In genomic region chr11:57764972-57765371, GRCh38 we compare ENCODE assay signal across 13 cellular contexts. TPM values are rescaled to one million over a fixed set of nuclear protein-coding genes. Genes with fewer than 3 reads are reported as not detected.
DNase-seq lines count a peak whose midpoint lies in the region; ATAC-seq, FAIRE-seq and TF ChIP-seq lines count a peak whose summit lies in the region.
"Had no signal": no experiment of that assay in that cellular context is flagged by ENCODE, and none has a peak within 500 bp of the region (broad histone marks: within the 10 kb centered on the region; RNA-seq: fewer than 3 reads in every experiment).

No MANE protein-coding gene starts in this region.

- H2BK12ac ChIP-seq in H1 (ENCODE audit: low read depth, low read length), result no peak overlapping the region

- H3K23me2 ChIP-seq in H1 (ENCODE audit: low read depth, low read length), result peaks cover 4% of the 10 kb centered on the region; the same call in 1 of the 2 replicates

- no peak overlapping the region for H3K18ac ChIP-seq in H1 (ENCODE audit: extremely low read depth, low read length)

- H2AFZ ChIP-seq in H1 (ENCODE audit: low read length), result no peak overlapping the region

- H4K20me1 ChIP-seq in H1 (replicated peaks in 1 of 2; ENCODE audit: control insufficient read depth in 1 of 2, insufficient read depth in 2 of 2, low read length in 2 of 2), result peaks cover 5% of the 10 kb centered on the region in 2 experiments

- H3K79me1 ChIP-seq in H1 (ENCODE audit: low read depth, low read length), result peaks cover 7% of the 10 kb centered on the region; the same call in 1 of the 2 replicates

- no peak overlapping the region for H2BK5ac ChIP-seq in H1 (ENCODE audit: low read depth, low read length)

- H4K91ac ChIP-seq in H1 (replicated peaks; ENCODE audit: insufficient read length, low read length), result no peak overlapping the region

- H4K5ac ChIP-seq in H1 (ENCODE audit: insufficient read length, low read depth, low read length), result no peak overlapping the region

- H2BK15ac ChIP-seq in H1 (ENCODE audit: low read length), result no peak overlapping the region

- no peak overlapping the region for H2BK20ac ChIP-seq in H1 (ENCODE audit: low read length)

- CTCF ChIA-PET in H1 (lab: Charles Lee; ENCODE audit: partially characterized antibody), result interaction anchor here (0.6 to 10.0 kb wide), 9 partner anchors 13 to 770 kb away, joined by 3 to 119 read pairs (median 5); partner anchors contain the start of gene BTBD18

- H3K9ac ChIP-seq in H1 (replicated peaks in 1 of 4; ENCODE audit: extremely low read depth in 1 of 4, low read depth in 3 of 4, low read length in 3 of 4), result no peak overlapping the region; a peak in 1 of 7 replicates
- peak overlapping the region; percentile 14 to 98 for H3K9ac ChIP-seq in mucosa of rectum (ENCODE audit: low read depth in 1 of 2, low read length in 2 of 2)

- no peak overlapping the region for H3K23ac ChIP-seq in H1 (ENCODE audit: insufficient read length)

- H3K14ac ChIP-seq in H1 (ENCODE audit: insufficient read length), result no peak overlapping the region

- TF ChIP-seq RAD21 in H1 (IDR thresholded peaks at IDR 0.05 in 1 of 2, conservative IDR thresholded peaks at IDR 0.05 in 1 of 2; ENCODE audit: low read depth in 2 of 2, low read length in 2 of 2), result no peak

- H3K27me3 ChIP-seq in Peyer's patch (no peaks in the 10 kb centered on the region), H1 (replicated peaks in 1 of 4; ENCODE audit: control insufficient read depth in 3 of 4, extremely low read depth in 1 of 4, insufficient read depth in 3 of 4, low read length in 3 of 4) (no peaks in the 10 kb centered on the region), mucosa of rectum (ENCODE audit: control insufficient read depth in 2 of 2, insufficient read depth in 2 of 2, low read length in 2 of 2) (no peaks in the 10 kb centered on the region), tibial nerve (no peaks in the 10 kb centered on the region)

- H4K8ac ChIP-seq in H1 (ENCODE audit: extremely low read depth, insufficient read depth, low read length), result no peak overlapping the region

- H3K56ac ChIP-seq in H1 (replicated peaks; ENCODE audit: insufficient read length, low read depth, low read length), result no peak overlapping the region

- WGBS in H1 (ENCODE audit: extremely low coverage in 1 of 2, insufficient coverage in 1 of 2, insufficient read length in 1 of 2, insufficient replicate concordance in 2 of 2, low coverage in 1 of 2, low lambda C conversion rate in 2 of 2, missing lambda C conversion rate in 1 of 2), 2 experiments, result 90% methylated on average over 2 of the region's 2 CpGs; no CpG with 5 or more reads in 1 of the 2 experiments
- WGBS in tibial nerve, 2 donors, result 10% methylated on average over 2 of the region's 2 CpGs

- peak overlapping the region in 3 of 4 donors; percentile 85 to 97 (median 87) for H3K27ac ChIP-seq in Peyer's patch
- no peak overlapping the region for H3K27ac ChIP-seq in H1 (ENCODE audit: low read depth, low read length)
- H3K27ac ChIP-seq in mucosa of rectum (ENCODE audit: low read depth in 2 of 2, low read length in 2 of 2), result peak overlapping the region; percentile 25 to 99
- H3K27ac ChIP-seq in tibial nerve, result peak overlapping the region in 3 of 4 donors; percentile 83 to 97 (median 95)

- no peak for ATAC-seq in GM21447 (IDR thresholded peaks at IDR 0.05; ENCODE audit: unreplicated experiment)
- ATAC-seq: stimulated activated naive CD8-positive, alpha-beta T cell treated with anti-CD3 and anti-CD28 coated beads, Interleukin-15, amount 100 ng/mL, for 72 hours had no signal

- TF ChIP-seq CTCF in Peyer's patch (IDR thresholded peaks at IDR 0.05) (no peak), H1 (IDR thresholded peaks at IDR 0.05; ENCODE audit: control extremely low read depth in 1 of 3, insufficient read depth in 1 of 3, low read depth in 1 of 3, low read length in 3 of 3) (no peak), tibial nerve (IDR thresholded peaks at IDR 0.05) (no peak)

- no peak overlapping the region for H3K4ac ChIP-seq in H1 (replicated peaks; ENCODE audit: insufficient read length, low read depth, low read length)

- H2AK5ac ChIP-seq in H1 (ENCODE audit: low read depth, low read length), result no peak overlapping the region

- no peak overlapping the region for H2BK120ac ChIP-seq in H1 (replicated peaks; ENCODE audit: low read depth, low read length)

- H3K4me3 ChIP-seq in Peyer's patch (peak overlapping the region in 2 of 4 donors; percentile 59 to 63), H1 (ENCODE audit: extremely low read depth in 1 of 4, insufficient read depth in 2 of 4, low read depth in 3 of 4, low read length in 4 of 4) (peak overlapping the region in 1 of 4 experiments; percentile 97; a peak in 3 of 8 replicates), mucosa of rectum (ENCODE audit: low read length in 2 of 2) (peak overlapping the region; percentile 87 to 98), tibial nerve (peak overlapping the region in 2 of 4 donors; percentile 48 to 64)

- H3K9me3 ChIP-seq in Peyer's patch (no peaks in the 10 kb centered on the region), H1 (ENCODE audit: insufficient read depth in 2 of 2, low read depth in 1 of 2, low read length in 1 of 2) (no peaks in the 10 kb centered on the region), mucosa of rectum (ENCODE audit: control insufficient read depth in 2 of 2, low read length in 2 of 2) (no peaks in the 10 kb centered on the region), tibial nerve (no peaks in the 10 kb centered on the region)

- TF ChIP-seq POLR2A in Peyer's patch (IDR thresholded peaks at IDR 0.05) (no peak), H1 (IDR thresholded peaks at IDR 0.05; ENCODE audit: control extremely low read depth in 1 of 2, low read depth in 2 of 2, low read length in 2 of 2) (no peak), tibial nerve (IDR thresholded peaks at IDR 0.05) (no peak)

- H3K36me3 ChIP-seq in Peyer's patch (no peaks in the 10 kb centered on the region), H1 (ENCODE audit: control insufficient read depth in 2 of 4, insufficient read depth in 4 of 4, low read length in 3 of 4) (no peaks in the 10 kb centered on the region), mucosa of rectum (ENCODE audit: control insufficient read depth in 2 of 2, insufficient read depth in 2 of 2, low read length in 2 of 2) (peaks cover 0 to 3% of the 10 kb centered on the region in 2 donors), tibial nerve (no peaks in the 10 kb centered on the region)

- TF ChIP-seq EP300 in H1 (IDR thresholded peaks at IDR 0.05; ENCODE audit: borderline replicate concordance in 1 of 2, low read depth in 2 of 2, low read length in 2 of 2) (no peak), tibial nerve (IDR thresholded peaks at IDR 0.05) (no peak)

- FAIRE-seq in H1 (lab: Jason Lieb, UNC), result no peak

- POLR2A ChIA-PET in H1 (lab: Charles Lee; ENCODE audit: partially characterized antibody), result interaction anchor here (0.6 to 14.5 kb wide), 6 partner anchors 13 to 35 kb away, joined by 3 to 329 read pairs (median 12); partner anchors contain the start of genes BTBD18 and SELENOH

- DNase-seq in Peyer's patch, result no peak
- DNase-seq in H1 (ENCODE audit: low read depth in 1 of 2, low spot score in 2 of 2), result no peak
- no peak for DNase-seq in tibial nerve (ENCODE audit: low spot score in 2 of 2)
- DNase-seq in NCI-H1417 treated with DMSO at 0.1 percent for 48 hours (lab: John Stamatoyannopoulos, UW), result no peak
- DNase-seq in NCI-H146 (lab: John Stamatoyannopoulos, UW), result no peak
- DNase-seq in NOMO-1 treated with dmso at 0.1 percent for 144 hours (lab: John Stamatoyannopoulos, UW; ENCODE audit: unreplicated experiment), result no peak
- DNase-seq: activated B cell treated with CpG ODN at 0.5 μM for 24 hours; activated naive CD4-positive, alpha-beta T cell treated with Interleukin-2 at 50 U/mL for 16 hours; GF-D8; stimulated activated naive CD8-positive, alpha-beta T cell treated with anti-CD3 and anti-CD28 coated beads, Interleukin-15, amount 100 ng/mL, for 72 hours had no signal

- peak overlapping the region; percentile 68 to 78; a peak in 3 of 4 replicates for H3K4me2 ChIP-seq in H1 (ENCODE audit: insufficient read depth in 1 of 2, low read depth in 2 of 2, low read length in 2 of 2)

- peaks cover 0 to 36% (median 0%) of the 10 kb centered on the region in 4 donors for H3K4me1 ChIP-seq in Peyer's patch
- H3K4me1 ChIP-seq in H1 (replicated peaks in 1 of 4; ENCODE audit: control insufficient read depth in 3 of 4, insufficient read depth in 4 of 4, low read length in 3 of 4), result peaks cover 0 to 10% (median 2%) of the 10 kb centered on the region in 4 experiments; a peak in 1 of 7 replicates
- H3K4me1 ChIP-seq in mucosa of rectum (ENCODE audit: control insufficient read depth in 2 of 2, insufficient read depth in 2 of 2, low read length in 2 of 2), result peaks cover 11 to 16% of the 10 kb centered on the region in 2 donors
- H3K4me1 ChIP-seq in tibial nerve, result peaks cover 0 to 54% (median 34%) of the 10 kb centered on the region in 4 donors

- H3K79me2 ChIP-seq in H1 (ENCODE audit: control insufficient read depth in 1 of 2, insufficient read depth in 2 of 2, low read length in 2 of 2), result peaks cover 48 to 81% of the 10 kb centered on the region in 2 experiments

RNA-seq across cellular contexts. Expression of gene CTNND1, which starts 3.4 kb away (rescaled TPM):
- total RNA-seq in Peyer's patch (100 to 1,000 TPM; 205 to 366 (median 346) TPM), tibial nerve (100 to 1,000 TPM; 104 to 128 (median 124) TPM)
- 164 and 167 TPM in 2 replicates for total RNA-seq in H1 (2021; fragmentation: NEBNext Ultra II Directional; extraction: Animal tissue kit (Norgen Biotek cat#: 25700))
- polyA plus RNA-seq in H1 (2011; rRNA removed), result 91.9 and 97.8 TPM in 2 replicates
- polyA plus RNA-seq in H1 (2011; cell fraction: cytosol; rRNA removed), result 119 TPM
- 203 TPM for polyA plus RNA-seq in H1 (2011; cell fraction: nucleus; rRNA removed)
- 98.0 to 128 TPM (median 110 TPM) in 4 replicates for polyA plus RNA-seq in H1 (2012, experiment 1 of 2)
- 19.8 TPM for polyA plus RNA-seq in H1 (2012, experiment 2 of 2)
- 77.4 TPM for polyA plus RNA-seq in H1 (2013, experiment 1 of 2)
- 75.8 TPM for polyA plus RNA-seq in H1 (2013, experiment 2 of 2)
- polyA minus RNA-seq in H1 (2011; rRNA and poly(A)+ RNA removed), result 479 and 501 TPM in 2 replicates
- 156 TPM for polyA minus RNA-seq in H1 (2011; cell fraction: cytosol; rRNA and poly(A)+ RNA removed)
- 148 TPM for polyA minus RNA-seq in H1 (2011; cell fraction: nucleus; rRNA and poly(A)+ RNA removed)

RNA-seq across cellular contexts. Expression of gene BTBD18, which starts 13.4 kb away (rescaled TPM):
- total RNA-seq in Peyer's patch (not detected), tibial nerve (not detected)
- total RNA-seq in H1 (2021; fragmentation: NEBNext Ultra II Directional; extraction: Animal tissue kit (Norgen Biotek cat#: 25700)), result not detected in 2 replicates
- polyA plus RNA-seq in H1 (2011; rRNA removed), result 0.03 TPM in 2 replicates
- polyA plus RNA-seq in H1 (2011; cell fraction: cytosol; rRNA removed), result 0.03 TPM
- polyA plus RNA-seq in H1 (2011; cell fraction: nucleus; rRNA removed), result 0.07 TPM
- 0.10 to 0.19 TPM (median 0.14 TPM) in 4 replicates for polyA plus RNA-seq in H1 (2012, experiment 1 of 2)
- polyA plus RNA-seq in H1 (2012, experiment 2 of 2), result not detected
- 0.02 TPM for polyA plus RNA-seq in H1 (2013, experiment 1 of 2)
- polyA plus RNA-seq in H1 (2013, experiment 2 of 2), result 0.02 TPM
- polyA minus RNA-seq in H1 (2011; rRNA and poly(A)+ RNA removed), result 0.16 TPM in 1 of 2 replicates, not detected in the other
- not detected for polyA minus RNA-seq in H1 (2011; cell fraction: cytosol; rRNA and poly(A)+ RNA removed)
- not detected for polyA minus RNA-seq in H1 (2011; cell fraction: nucleus; rRNA and poly(A)+ RNA removed)
- total RNA-seq: activated B cell treated with CpG ODN at 0.5 μM for 24 hours, M059J had no signal

RNA-seq across cellular contexts. Expression of gene SELENOH, which starts 23.7 kb away (rescaled TPM):
- 10 to 100 TPM; 42.0 to 50.5 (median 46.5) TPM for total RNA-seq in Peyer's patch
- total RNA-seq in H1 (2021; fragmentation: NEBNext Ultra II Directional; extraction: Animal tissue kit (Norgen Biotek cat#: 25700)), result 242 and 243 TPM in 2 replicates
- 264 and 326 TPM in 2 replicates for polyA plus RNA-seq in H1 (2011; rRNA removed)
- polyA plus RNA-seq in H1 (2011; cell fraction: cytosol; rRNA removed), result 291 TPM
- polyA plus RNA-seq in H1 (2011; cell fraction: nucleus; rRNA removed), result 115 TPM
- 203 to 240 TPM (median 210 TPM) in 4 replicates for polyA plus RNA-seq in H1 (2012, experiment 1 of 2)
- polyA plus RNA-seq in H1 (2012, experiment 2 of 2), result 474 TPM
- 350 TPM for polyA plus RNA-seq in H1 (2013, experiment 1 of 2)
- polyA plus RNA-seq in H1 (2013, experiment 2 of 2), result 357 TPM
- 11.8 and 12.3 TPM in 2 replicates for polyA minus RNA-seq in H1 (2011; rRNA and poly(A)+ RNA removed)
- polyA minus RNA-seq in H1 (2011; cell fraction: cytosol; rRNA and poly(A)+ RNA removed), result 44.0 TPM
- 61.7 TPM for polyA minus RNA-seq in H1 (2011; cell fraction: nucleus; rRNA and poly(A)+ RNA removed)
- total RNA-seq in tibial nerve, result 100 to 1,000 TPM in 3 of 4 donors, 10 to 100 TPM in 1; 78.1 to 146 (median 118) TPM

RNA-seq across cellular contexts. Expression of gene TMX2, which starts 52.6 kb away (rescaled TPM):
- total RNA-seq in Peyer's patch (10 to 100 TPM; 18.2 to 86.0 (median 74.9) TPM), tibial nerve (10 to 100 TPM; 54.3 to 89.4 (median 71.7) TPM)
- 100.0 and 104 TPM in 2 replicates for total RNA-seq in H1 (2021; fragmentation: NEBNext Ultra II Directional; extraction: Animal tissue kit (Norgen Biotek cat#: 25700))
- 65.3 and 70.4 TPM in 2 replicates for polyA plus RNA-seq in H1 (2011; rRNA removed)
- polyA plus RNA-seq in H1 (2011; cell fraction: cytosol; rRNA removed), result 79.7 TPM
- polyA plus RNA-seq in H1 (2011; cell fraction: nucleus; rRNA removed), result 117 TPM
- polyA plus RNA-seq in H1 (2012, experiment 1 of 2), result 93.1 to 113 TPM (median 98.2 TPM) in 4 replicates
- polyA plus RNA-seq in H1 (2012, experiment 2 of 2), result 105 TPM
- 147 TPM for polyA plus RNA-seq in H1 (2013, experiment 1 of 2)
- 167 TPM for polyA plus RNA-seq in H1 (2013, experiment 2 of 2)
- 155 and 165 TPM in 2 replicates for polyA minus RNA-seq in H1 (2011; rRNA and poly(A)+ RNA removed)
- polyA minus RNA-seq in H1 (2011; cell fraction: cytosol; rRNA and poly(A)+ RNA removed), result 69.8 TPM
- polyA minus RNA-seq in H1 (2011; cell fraction: nucleus; rRNA and poly(A)+ RNA removed), result 65.3 TPM

RNA-seq across cellular contexts. Expression of gene MED19, which starts 53.0 kb away (rescaled TPM):
- total RNA-seq in Peyer's patch (10 to 100 TPM in 3 of 4 donors, 1 to 10 TPM in 1; 3.0 to 26.4 (median 21.5) TPM), tibial nerve (10 to 100 TPM; 11.9 to 17.3 (median 15.4) TPM)
- 19.4 and 20.5 TPM in 2 replicates for total RNA-seq in H1 (2021; fragmentation: NEBNext Ultra II Directional; extraction: Animal tissue kit (Norgen Biotek cat#: 25700))
- 35.4 and 49.3 TPM in 2 replicates for polyA plus RNA-seq in H1 (2011; rRNA removed)
- polyA plus RNA-seq in H1 (2011; cell fraction: cytosol; rRNA removed), result 25.1 TPM
- polyA plus RNA-seq in H1 (2011; cell fraction: nucleus; rRNA removed), result 15.8 TPM
- 15.3 to 18.0 TPM (median 16.8 TPM) in 4 replicates for polyA plus RNA-seq in H1 (2012, experiment 1 of 2)
- 23.2 TPM for polyA plus RNA-seq in H1 (2012, experiment 2 of 2)
- 33.4 TPM for polyA plus RNA-seq in H1 (2013, experiment 1 of 2)
- 30.4 TPM for polyA plus RNA-seq in H1 (2013, experiment 2 of 2)
- polyA minus RNA-seq in H1 (2011; rRNA and poly(A)+ RNA removed), result 7.3 and 8.2 TPM in 2 replicates
- 4.3 TPM for polyA minus RNA-seq in H1 (2011; cell fraction: cytosol; rRNA and poly(A)+ RNA removed)
- 10.6 TPM for polyA minus RNA-seq in H1 (2011; cell fraction: nucleus; rRNA and poly(A)+ RNA removed)

Comparison
In these comparisons a context has a peak if more than half of its experiments do, and no peak if none do; other contexts are left out.
1. H3K9ac ChIP-seq: peak in mucosa of rectum (2 of 2); none in H1 (0 of 4).